27 cellular contexts compared by ENCODE assay signal in genomic region chr17:58661499-58661898, GRCh38. TPM values are rescaled to one million over a fixed set of nuclear protein-coding genes. Genes with fewer than 3 reads are reported as not detected.
"Had no signal": no experiment of that assay in that cellular context is flagged by ENCODE, and none has a peak within 500 bp of the region (broad histone marks: within the 10 kb centered on the region; RNA-seq: fewer than 3 reads in every experiment).

No MANE protein-coding gene starts in this region.

- H3K36me3 Mint-ChIP-seq: memory B cell, mesothelial cell of epicardium, naive B cell had no signal

- H3K27ac ChIP-seq: dorsolateral prefrontal cortex, gastrocnemius medialis, lower lobe of right lung, ovary, psoas muscle, sigmoid colon, testis, tibial artery, upper lobe of left lung had no signal

- H3K27me3 ChIP-seq: dorsolateral prefrontal cortex, gastrocnemius medialis, ovary, sigmoid colon, testis, tibial artery, upper lobe of left lung had no signal

- H3K9me3 Mint-ChIP-seq: memory B cell; mesothelial cell of epicardium; stimulated activated effector memory CD8-positive, alpha-beta T cell treated with anti-CD3 and anti-CD28 coated beads, Interleukin-12 subunit alpha, Interleukin-12 subunit beta, amount 100 ng/mL, for 72 hours had no signal

- H3K4me3 Mint-ChIP-seq: stimulated activated effector memory CD8-positive, alpha-beta T cell treated with anti-CD3 and anti-CD28 coated beads, Interleukin-12 subunit alpha, Interleukin-12 subunit beta, amount 100 ng/mL, for 72 hours had no signal

- H3K36me3 ChIP-seq: gastrocnemius medialis, lower lobe of right lung, ovary, sigmoid colon, tibial artery, upper lobe of left lung had no signal

- H3K4me1 ChIP-seq: gastrocnemius medialis, lower lobe of right lung, psoas muscle, testis had no signal

- ATAC-seq: gastrocnemius medialis; left ventricle myocardium superior; lower lobe of right lung; mucosa of descending colon; psoas muscle; right cardiac atrium; stimulated activated effector memory CD8-positive, alpha-beta T cell treated with anti-CD3 and anti-CD28 coated beads, Interleukin-12 subunit alpha, Interleukin-12 subunit beta, amount 100 ng/mL, for 72 hours; stimulated activated naive CD8-positive, alpha-beta T cell treated with anti-CD3 and anti-CD28 coated beads, Interleukin-15, Interleukin-2, amounts not matched to agents 100 U/mL and 50 U/mL, for 24 hours had no signal

- DNase-seq: cerebellar nuclear complex; dorsolateral prefrontal cortex; effector CD4-positive, alpha-beta T cell; foreskin fibroblast; gastrocnemius medialis; head of caudate nucleus; left ventricle myocardium superior; lower lobe of right lung; mucosa of descending colon; naive B cell; occipital lobe; ovary; psoas muscle; right cardiac atrium; sigmoid colon; stimulated activated CD4-positive, alpha-beta T cell treated with anti-CD3 and anti-CD28 coated beads, Interleukin-2, amount 100 ng/mL, for 24 hours; stimulated activated CD4-positive, alpha-beta T cell treated with anti-CD3 and anti-CD28 coated beads, Interleukin-4, amount 100 ng/mL, for 24 hours; stimulated activated naive CD8-positive, alpha-beta T cell treated with anti-CD3 and anti-CD28 coated beads, Interleukin-15, Interleukin-2, amounts not matched to agents 100 U/mL and 50 U/mL, for 24 hours; substantia nigra; testis; tibial artery had no signal

- H3K9me3 ChIP-seq: gastrocnemius medialis, lower lobe of right lung, mucosa of descending colon, ovary, psoas muscle, sigmoid colon, testis, tibial artery, upper lobe of left lung had no signal

- H3K4me3 ChIP-seq: dorsolateral prefrontal cortex, gastrocnemius medialis, lower lobe of right lung, mucosa of descending colon, ovary, psoas muscle, sigmoid colon, tibial artery, upper lobe of left lung had no signal

- H3K27ac Mint-ChIP-seq: memory B cell; mesothelial cell of epicardium; stimulated activated effector memory CD8-positive, alpha-beta T cell treated with anti-CD3 and anti-CD28 coated beads, Interleukin-12 subunit alpha, Interleukin-12 subunit beta, amount 100 ng/mL, for 72 hours had no signal

RNA-seq across cellular contexts. Expression of gene TEX14, which starts 30.3 kb away (rescaled TPM):
- total RNA-seq: gastrocnemius medialis, glomerular endothelial cell, renal cortical epithelial cell had no signal
